Comparison of ENCODE assay signal across 8 cellular contexts in genomic region chr12:120470150-120470817, GRCh38. TPM values are rescaled to one million over a fixed set of nuclear protein-coding genes. Genes with fewer than 3 reads are reported as not detected.
A peak's percentile ranks its signal among the peaks of the same experiment; 100 is the strongest.
DNase-seq lines count a peak whose midpoint lies in the region; ATAC-seq and TF ChIP-seq lines count a peak whose summit lies in the region.

No MANE protein-coding gene starts in this region.

- WGBS in ectodermal cell, 2 experiments: 70 to 73% methylated on average over 27 of the region's 27 CpGs

- H3K4me1 ChIP-seq in CD8-positive, alpha-beta T cell (ENCODE audit: insufficient read depth, low read length): peaks cover 26% of the 10 kb centered on the region
- H3K4me1 ChIP-seq in OCI-LY7 (ENCODE audit: insufficient read depth, low read length, poor library complexity, severe bottlenecking) (peaks cover 51% of the 10 kb centered on the region), ectodermal cell (ENCODE audit: control insufficient read depth, insufficient read depth, low read length) (peaks cover 12% of the 10 kb centered on the region), mucosa of stomach (ENCODE audit: control insufficient read depth, insufficient read depth, low read length) (peaks cover 10% of the 10 kb centered on the region)

- POLR2A ChIA-PET in CD8-positive, alpha-beta T cell (lab: Charles Lee): interaction anchor here (0.7 to 3.4 kb wide), 8 partner anchors 11 to 179 kb away, joined by 3 to 11 read pairs (median 4); partner anchors contain the start of genes COQ5, COX6A1 and RNU4-2
- POLR2A ChIA-PET in OCI-LY7 (lab: Charles Lee): interaction anchor here (0.5 to 1.8 kb wide), 5 partner anchors 16 to 847 kb away, joined by 3 to 12 read pairs (median 4); partner anchors contain the start of gene RPLP0

- H3K27me3 Mint-ChIP-seq in CD8-positive, alpha-beta T cell (ENCODE audit: low read depth): no peaks in the 10 kb centered on the region

- H3K4me2 ChIP-seq in OCI-LY7 (ENCODE audit: low read length): peak overlapping the region; percentile 88

- peak overlapping the region; percentile 88 for H3K27ac Mint-ChIP-seq in CD8-positive, alpha-beta T cell

- H2AFZ ChIP-seq in OCI-LY7 (ENCODE audit: low read length): peak overlapping the region; percentile 87

- H4K20me1 ChIP-seq in OCI-LY7 (ENCODE audit: insufficient read depth, low read length): peaks cover 18% of the 10 kb centered on the region

- ATAC-seq in CD8-positive, alpha-beta T cell: peak; percentile 18
- ATAC-seq in GM21723 (IDR thresholded peaks at IDR 0.05; ENCODE audit: unreplicated experiment): peak; percentile 18
- no peak for ATAC-seq in GM21381 (IDR thresholded peaks at IDR 0.05; ENCODE audit: unreplicated experiment)

- peaks cover 21% of the 10 kb centered on the region for H3K36me3 Mint-ChIP-seq in CD8-positive, alpha-beta T cell

- H3K9ac ChIP-seq in mucosa of stomach (ENCODE audit: low read length): peak overlapping the region; percentile 77

- H3K36me3 ChIP-seq in CD8-positive, alpha-beta T cell (ENCODE audit: insufficient read depth, low read length): peaks cover 9% of the 10 kb centered on the region
- H3K36me3 ChIP-seq in OCI-LY7 (ENCODE audit: insufficient read depth, low read length) (peaks cover 35% of the 10 kb centered on the region), ectodermal cell (ENCODE audit: control insufficient read depth, insufficient read depth, low read length) (peaks cover 9% of the 10 kb centered on the region), mucosa of stomach (ENCODE audit: control insufficient read depth, insufficient read depth, low read length) (no peaks in the 10 kb centered on the region)

- H3K4me3 ChIP-seq in CD8-positive, alpha-beta T cell (ENCODE audit: low read depth, low read length): peak overlapping the region; percentile 89
- H3K4me3 ChIP-seq in OCI-LY7 (ENCODE audit: low read depth, low read length, poor library complexity, severe bottlenecking) (peak overlapping the region; percentile 98), ectodermal cell (ENCODE audit: insufficient read depth, low read depth, low read length) (peak overlapping the region; percentile 90), mucosa of stomach (ENCODE audit: low read length) (peak overlapping the region; percentile 77)

- H3K27me3 ChIP-seq in CD8-positive, alpha-beta T cell (ENCODE audit: insufficient read depth, low read length): no peaks in the 10 kb centered on the region
- H3K27me3 ChIP-seq in ectodermal cell (ENCODE audit: control insufficient read depth, insufficient read depth, low read length, poor library complexity, severe bottlenecking) (no peaks in the 10 kb centered on the region), mucosa of stomach (ENCODE audit: control insufficient read depth, insufficient read depth, low read length) (no peaks in the 10 kb centered on the region)

- H3K9me2 ChIP-seq in OCI-LY7 (ENCODE audit: insufficient read depth, low read length): no peaks in the 10 kb centered on the region

- no peaks in the 10 kb centered on the region for H3K9me3 Mint-ChIP-seq in CD8-positive, alpha-beta T cell

- peak overlapping the region; percentile 70 for H3K27ac ChIP-seq in CD8-positive, alpha-beta T cell (ENCODE audit: low read depth, low read length)
- H3K27ac ChIP-seq in OCI-LY7 (ENCODE audit: low read depth, low read length, poor library complexity, severe bottlenecking) (peak overlapping the region; percentile 69), ectodermal cell (ENCODE audit: insufficient read depth, low read depth, low read length, poor library complexity, severe bottlenecking) (no peak overlapping the region)

- H3K79me2 ChIP-seq in OCI-LY7 (ENCODE audit: insufficient read depth, low read depth, low read length): peaks cover 42% of the 10 kb centered on the region

- TF ChIP-seq CTCF in CD8-positive, alpha-beta T cell (IDR thresholded peaks at IDR 0.05): no peak
- TF ChIP-seq CTCF in OCI-LY7 (conservative IDR thresholded peaks at IDR 0.05; ENCODE audit: low read length): no peak

- CTCF ChIA-PET in CD8-positive, alpha-beta T cell (lab: Charles Lee): interaction anchor here (0.6 to 2.7 kb wide), 10 partner anchors 9 to 80 kb away, joined by 3 to 12 read pairs (median 4); no protein-coding TSS in a partner anchor
- CTCF ChIA-PET in OCI-LY7 (lab: Charles Lee; ENCODE audit: unreplicated experiment): interaction anchor here (0.6 kb wide), 1 partner anchor 9 kb away, joined by 3 read pairs; no protein-coding TSS in a partner anchor

- intact Hi-C loops in CD8-positive, alpha-beta T cell (cut with DNase I, micrococcal nuclease): no loop called here
- intact Hi-C loops in OCI-LY7 (cut with micrococcal nuclease; ENCODE audit: unreplicated experiment): no loop called here

- BruUV-seq in OCI-LY7 (replicated peaks; lab: Mats Ljungman, UMichigan): no TSS peak

- H3K4me3 Mint-ChIP-seq in CD8-positive, alpha-beta T cell: peak overlapping the region; percentile 86

- peaks cover 36% of the 10 kb centered on the region for H3K4me1 Mint-ChIP-seq in CD8-positive, alpha-beta T cell (ENCODE audit: low read depth)

- peak in 1 of 7 experiments; percentile 0 for DNase-seq in CD8-positive, alpha-beta T cell
- DNase-seq in OCI-LY7 (ENCODE audit: low spot score): peak; percentile 34
- no peak for DNase-seq in hippocampal formation (lab: John Stamatoyannopoulos, UW)
- DNase-seq in iPS-NIHi11 (ENCODE audit: low spot score): no peak

- no peaks in the 10 kb centered on the region for H3K9me3 ChIP-seq in CD8-positive, alpha-beta T cell (ENCODE audit: low read length)
- H3K9me3 ChIP-seq in OCI-LY7 (ENCODE audit: low read length) (no peaks in the 10 kb centered on the region), ectodermal cell (ENCODE audit: control insufficient read depth, low read length) (no peaks in the 10 kb centered on the region), mucosa of stomach (ENCODE audit: control insufficient read depth, low read length) (no peaks in the 10 kb centered on the region)

RNA-seq across cellular contexts. Expression of gene SRSF9, which starts 0.7 kb away (rescaled TPM):
- 100 to 1,000 TPM; 137 to 139 TPM for total RNA-seq in CD8-positive, alpha-beta T cell
- 181 and 203 TPM in 2 replicates for total RNA-seq in OCI-LY7 (2014; rRNA removed; shearing (Covaris generic))
- 281 and 295 TPM in 2 replicates for total RNA-seq in OCI-LY7 (2022)
- polyA plus RNA-seq in ectodermal cell (2013, experiment 1 of 4): 288 TPM
- polyA plus RNA-seq in ectodermal cell (2013, experiment 2 of 4): 276 TPM
- polyA plus RNA-seq in ectodermal cell (2013, experiment 3 of 4): 229 TPM
- 246 TPM for polyA plus RNA-seq in ectodermal cell (2013, experiment 4 of 4)

RNA-seq across cellular contexts. Expression of gene GATC, which starts 24.0 kb away (rescaled TPM):
- 10 to 100 TPM; 16.6 to 17.3 TPM for total RNA-seq in CD8-positive, alpha-beta T cell
- total RNA-seq in OCI-LY7 (2014; rRNA removed; shearing (Covaris generic)): 36.1 and 37.6 TPM in 2 replicates
- total RNA-seq in OCI-LY7 (2022): 34.6 and 35.8 TPM in 2 replicates
- 21.6 TPM for polyA plus RNA-seq in ectodermal cell (2013, experiment 1 of 4)
- polyA plus RNA-seq in ectodermal cell (2013, experiment 2 of 4): 22.2 TPM
- 18.3 TPM for polyA plus RNA-seq in ectodermal cell (2013, experiment 3 of 4)
- 19.2 TPM for polyA plus RNA-seq in ectodermal cell (2013, experiment 4 of 4)

RNA-seq across cellular contexts. Expression of gene TRIAP1, which starts 24.1 kb away (rescaled TPM):
- total RNA-seq in CD8-positive, alpha-beta T cell: 10 to 100 TPM; 35.8 to 36.0 TPM
- total RNA-seq in OCI-LY7 (2014; rRNA removed; shearing (Covaris generic)): 23.9 and 28.3 TPM in 2 replicates
- 25.9 and 26.4 TPM in 2 replicates for total RNA-seq in OCI-LY7 (2022)
- polyA plus RNA-seq in ectodermal cell (2013, experiment 1 of 4): 54.9 TPM
- polyA plus RNA-seq in ectodermal cell (2013, experiment 2 of 4): 55.1 TPM
- polyA plus RNA-seq in ectodermal cell (2013, experiment 3 of 4): 47.6 TPM
- polyA plus RNA-seq in ectodermal cell (2013, experiment 4 of 4): 52.2 TPM

RNA-seq across cellular contexts. Expression of gene DYNLL1, which starts 25.6 kb away (rescaled TPM):
- 10 to 100 TPM; 25.9 to 26.1 TPM for total RNA-seq in CD8-positive, alpha-beta T cell
- 354 and 400 TPM in 2 replicates for total RNA-seq in OCI-LY7 (2014; rRNA removed; shearing (Covaris generic))
- total RNA-seq in OCI-LY7 (2022): 296 and 321 TPM in 2 replicates
- 387 TPM for polyA plus RNA-seq in ectodermal cell (2013, experiment 1 of 4)
- polyA plus RNA-seq in ectodermal cell (2013, experiment 2 of 4): 351 TPM
- polyA plus RNA-seq in ectodermal cell (2013, experiment 3 of 4): 434 TPM
- 466 TPM for polyA plus RNA-seq in ectodermal cell (2013, experiment 4 of 4)

RNA-seq across cellular contexts. Expression of gene COX6A1, which starts 32.4 kb away (rescaled TPM):
- total RNA-seq in CD8-positive, alpha-beta T cell: 100 to 1,000 TPM; 118 to 124 TPM
- total RNA-seq in OCI-LY7 (2014; rRNA removed; shearing (Covaris generic)): 543 and 591 TPM in 2 replicates
- total RNA-seq in OCI-LY7 (2022): 449 and 453 TPM in 2 replicates
- polyA plus RNA-seq in ectodermal cell (2013, experiment 1 of 4): 410 TPM
- polyA plus RNA-seq in ectodermal cell (2013, experiment 2 of 4): 376 TPM
- 521 TPM for polyA plus RNA-seq in ectodermal cell (2013, experiment 3 of 4)
- polyA plus RNA-seq in ectodermal cell (2013, experiment 4 of 4): 578 TPM
